Comparison of ENCODE assay signal across 13 cellular contexts in genomic region chr9:86720893-86721698, GRCh38.
DNase-seq lines count a peak whose midpoint lies in the region; ATAC-seq and TF ChIP-seq lines count a peak whose summit lies in the region.
"Had no signal": no experiment of that assay in that cellular context is flagged by ENCODE, and none has a peak within 500 bp of the region (broad histone marks: within the 10 kb centered on the region; RNA-seq: fewer than 3 reads in every experiment).

No MANE protein-coding gene starts in this region.

- H3K27ac Mint-ChIP-seq in natural killer cell: peak overlapping the region; percentile 33 to 57
- no peak overlapping the region for H3K27ac Mint-ChIP-seq in natural killer cell treated with Interleukin-12 subunit alpha and Interleukin-12 subunit beta and Interleukin-15 and Interleukin-18, amount 100 ng/mL, for 72 hours
- no peak overlapping the region for H3K27ac Mint-ChIP-seq in activated CD8-positive, alpha-beta T cell treated with anti-CD3 and anti-CD28 coated beads, Interleukin-2, amount 10 ng/mL, durations not matched to agents 7 days and 5 days
- H3K27ac Mint-ChIP-seq: activated T-helper 1 cell treated with anti-CD3 and anti-CD28 coated beads, Interleukin-12 subunit alpha, Interleukin-12 subunit beta, Interleukin-2, Interleukin-4 antibody, amounts not matched to agents 30 ng/mL and 10 ng/mL and 1 ng/mL, durations not matched to agents 14 hours and 24 hours and 36 hours had no signal

- H3F3A ChIP-seq in neural cell (ENCODE audit: insufficient read depth, low read length, poor library complexity, severe bottlenecking): no peaks in the 10 kb centered on the region

- H3K4me1 Mint-ChIP-seq in natural killer cell: peaks cover 15 to 21% of the 10 kb centered on the region in 2 donors
- H3K4me1 Mint-ChIP-seq in natural killer cell treated with Interleukin-12 subunit alpha and Interleukin-12 subunit beta and Interleukin-15 and Interleukin-18, amount 100 ng/mL, for 72 hours (ENCODE audit: low read depth in 2 of 2): peaks cover 7 to 8% of the 10 kb centered on the region in 2 donors
- H3K4me1 Mint-ChIP-seq in activated CD8-positive, alpha-beta T cell treated with anti-CD3 and anti-CD28 coated beads, Interleukin-2, amount 10 ng/mL, durations not matched to agents 7 days and 5 days (ENCODE audit: low read depth): peaks cover 5% of the 10 kb centered on the region

- DNase-seq in natural killer cell (no peak), fibroblast of mammary gland (ENCODE audit: low read depth) (peak; percentile 86), Ammon's horn (ENCODE audit: low spot score) (no peak), COLO668 (lab: John Stamatoyannopoulos, UW; ENCODE audit: unreplicated experiment) (no peak)
- no peak for DNase-seq in natural killer cell treated with Interleukin-12 subunit alpha and Interleukin-12 subunit beta and Interleukin-15 and Interleukin-18, amount 100 ng/mL, for 72 hours (ENCODE audit: low spot score)
- no peak for DNase-seq in activated CD8-positive, alpha-beta T cell treated with anti-CD3 and anti-CD28 coated beads, Interleukin-2, amount 10 ng/mL, durations not matched to agents 7 days and 5 days
- no peak for DNase-seq in activated CD4-positive, alpha-beta T cell treated with anti-CD3 and anti-CD28 coated beads, Interleukin-2, amount 50 U/mL, for 1 hour
- DNase-seq: DMS153, NCI-H446 treated with DMSO at 0.1 percent for 48 hours had no signal

- H3K27me3 Mint-ChIP-seq in natural killer cell (ENCODE audit: low read depth in 2 of 2): peaks cover 11 to 22% of the 10 kb centered on the region in 2 donors
- peaks cover 7 to 19% of the 10 kb centered on the region in 2 donors for H3K27me3 Mint-ChIP-seq in natural killer cell treated with Interleukin-12 subunit alpha and Interleukin-12 subunit beta and Interleukin-15 and Interleukin-18, amount 100 ng/mL, for 72 hours
- no peaks in the 10 kb centered on the region for H3K27me3 Mint-ChIP-seq in activated CD8-positive, alpha-beta T cell treated with anti-CD3 and anti-CD28 coated beads, Interleukin-2, amount 10 ng/mL, durations not matched to agents 7 days and 5 days (ENCODE audit: low read depth)

- no peaks in the 10 kb centered on the region for H3K79me2 ChIP-seq in neural cell (replicated peaks; ENCODE audit: insufficient read depth, low read length)

- no peak overlapping the region for H3K4me3 Mint-ChIP-seq in natural killer cell
- H3K4me3 Mint-ChIP-seq in natural killer cell treated with Interleukin-12 subunit alpha and Interleukin-12 subunit beta and Interleukin-15 and Interleukin-18, amount 100 ng/mL, for 72 hours: no peak overlapping the region
- no peak overlapping the region for H3K4me3 Mint-ChIP-seq in activated CD8-positive, alpha-beta T cell treated with anti-CD3 and anti-CD28 coated beads, Interleukin-2, amount 10 ng/mL, durations not matched to agents 7 days and 5 days
- H3K4me3 Mint-ChIP-seq: activated T-helper 1 cell treated with anti-CD3 and anti-CD28 coated beads, Interleukin-12 subunit alpha, Interleukin-12 subunit beta, Interleukin-2, Interleukin-4 antibody, amounts not matched to agents 30 ng/mL and 10 ng/mL and 1 ng/mL, durations not matched to agents 14 hours and 24 hours and 36 hours; central memory CD8-positive, alpha-beta T cell had no signal

- TF ChIP-seq RAD21 in neural cell (conservative IDR thresholded peaks at IDR 0.05): no peak

- ATAC-seq in natural killer cell: no peak
- ATAC-seq in natural killer cell treated with Interleukin-12 subunit alpha and Interleukin-12 subunit beta and Interleukin-15 and Interleukin-18, amount 100 ng/mL, for 72 hours: no peak
- no peak for ATAC-seq in activated CD8-positive, alpha-beta T cell treated with anti-CD3 and anti-CD28 coated beads, Interleukin-2, amount 10 ng/mL, durations not matched to agents 7 days and 5 days
- ATAC-seq: A549 had no signal

- intact Hi-C loops in natural killer cell (cut with micrococcal nuclease): no loop called here

- CTCF ChIA-PET in activated CD8-positive, alpha-beta T cell treated with anti-CD3 and anti-CD28 coated beads, Interleukin-2, amount 10 ng/mL, durations not matched to agents 7 days and 5 days (lab: Charles Lee): interaction anchor here (0.6 kb wide), 1 partner anchor 424 kb away, joined by 3 read pairs; no protein-coding TSS in a partner anchor

- peak; percentile 5 for TF ChIP-seq EP300 in neural cell (conservative IDR thresholded peaks at IDR 0.05; ENCODE audit: poor library complexity, severe bottlenecking)

- H3K9ac ChIP-seq in neural cell (ENCODE audit: low read length): peak overlapping the region; percentile 37

- no peaks in the 10 kb centered on the region for H3K9me3 Mint-ChIP-seq in natural killer cell
- H3K9me3 Mint-ChIP-seq in natural killer cell treated with Interleukin-12 subunit alpha and Interleukin-12 subunit beta and Interleukin-15 and Interleukin-18, amount 100 ng/mL, for 72 hours: peaks cover 2% of the 10 kb centered on the region
- no peaks in the 10 kb centered on the region for H3K9me3 Mint-ChIP-seq in activated CD8-positive, alpha-beta T cell treated with anti-CD3 and anti-CD28 coated beads, Interleukin-2, amount 10 ng/mL, durations not matched to agents 7 days and 5 days (ENCODE audit: insufficient read depth)
- H3K9me3 Mint-ChIP-seq: activated T-helper 1 cell treated with anti-CD3 and anti-CD28 coated beads, Interleukin-12 subunit alpha, Interleukin-12 subunit beta, Interleukin-2, Interleukin-4 antibody, amounts not matched to agents 30 ng/mL and 10 ng/mL and 1 ng/mL, durations not matched to agents 14 hours and 24 hours and 36 hours; central memory CD8-positive, alpha-beta T cell had no signal

- no peak overlapping the region for H3K4me2 ChIP-seq in neural cell (ENCODE audit: low read length)
- H3K4me2 ChIP-seq: A549 had no signal

- H3K4me3 ChIP-seq in fibroblast of mammary gland (ENCODE audit: control insufficient read depth, low read depth, low read length) (no peak overlapping the region), neural cell (ENCODE audit: low read length) (peak overlapping the region; percentile 34)
- H3K4me3 ChIP-seq: A549 had no signal

- H3K9me3 ChIP-seq in neural cell (ENCODE audit: low read length): no peaks in the 10 kb centered on the region

- POLR2A ChIA-PET in activated CD8-positive, alpha-beta T cell treated with anti-CD3 and anti-CD28 coated beads, Interleukin-2, amount 10 ng/mL, durations not matched to agents 7 days and 5 days (lab: Charles Lee): no interaction called here

- no peak for TF ChIP-seq CTCF in natural killer cell (IDR thresholded peaks at IDR 0.05)
- no peak for TF ChIP-seq CTCF in fibroblast of mammary gland (conservative IDR thresholded peaks at IDR 0.05; ENCODE audit: control insufficient read depth, insufficient read depth, low read depth, low read length)
- no peak for TF ChIP-seq CTCF in neural cell (IDR thresholded peaks at IDR 0.05; ENCODE audit: poor library complexity, severe bottlenecking)

- no peak overlapping the region for H2AFZ ChIP-seq in neural cell (ENCODE audit: low read depth, low read length)

- no peaks in the 10 kb centered on the region for H4K20me1 ChIP-seq in neural cell (ENCODE audit: insufficient read depth)

- no peaks in the 10 kb centered on the region for H3K27me3 ChIP-seq in neural cell (ENCODE audit: insufficient read depth, low read depth, low read length)

- H3K36me3 Mint-ChIP-seq in natural killer cell: no peaks in the 10 kb centered on the region
- H3K36me3 Mint-ChIP-seq in natural killer cell treated with Interleukin-12 subunit alpha and Interleukin-12 subunit beta and Interleukin-15 and Interleukin-18, amount 100 ng/mL, for 72 hours: no peaks in the 10 kb centered on the region
- no peaks in the 10 kb centered on the region for H3K36me3 Mint-ChIP-seq in activated CD8-positive, alpha-beta T cell treated with anti-CD3 and anti-CD28 coated beads, Interleukin-2, amount 10 ng/mL, durations not matched to agents 7 days and 5 days (ENCODE audit: low read depth)

- peak overlapping the region; percentile 66 for H3K27ac ChIP-seq in neural cell (ENCODE audit: low read length)
- H3K27ac ChIP-seq: A549 had no signal

- no peaks in the 10 kb centered on the region for H3K9me2 ChIP-seq in neural cell (ENCODE audit: insufficient read depth, low read length)

- no peaks in the 10 kb centered on the region for H3K36me3 ChIP-seq in neural cell (ENCODE audit: insufficient read depth, low read length)

TF ChIP-seq in neural cell, 6 proteins besides CTCF, POLR2A, EP300 and RAD21:
- no peak for TF ChIP-seq SMC3 (conservative IDR thresholded peaks at IDR 0.05; ENCODE audit: poor library complexity)
- TF ChIP-seq POLR2AphosphoS5 (IDR thresholded peaks at IDR 0.05): peak; percentile 54
- TF ChIP-seq REST (IDR thresholded peaks at IDR 0.05; ENCODE audit: borderline replicate concordance): peak; percentile 59
- TF ChIP-seq MXI1 (conservative IDR thresholded peaks at IDR 0.05; ENCODE audit: poor library complexity, severe bottlenecking): no peak

Comparison
In these comparisons a context has a peak if more than half of its experiments do, and no peak if none do; other contexts are left out.
1. H3K27ac Mint-ChIP-seq: peak in natural killer cell (2 of 2); none in natural killer cell treated with Interleukin-12 subunit alpha and Interleukin-12 subunit beta and Interleukin-15 and Interleukin-18, amount 100 ng/mL, for 72 hours (0 of 2) and activated CD8-positive, alpha-beta T cell treated with anti-CD3 and anti-CD28 coated beads, Interleukin-2, amount 10 ng/mL, durations not matched to agents 7 days and 5 days (single experiment).